22 cellular contexts compared by ENCODE assay signal in the genomic region with DNA sequence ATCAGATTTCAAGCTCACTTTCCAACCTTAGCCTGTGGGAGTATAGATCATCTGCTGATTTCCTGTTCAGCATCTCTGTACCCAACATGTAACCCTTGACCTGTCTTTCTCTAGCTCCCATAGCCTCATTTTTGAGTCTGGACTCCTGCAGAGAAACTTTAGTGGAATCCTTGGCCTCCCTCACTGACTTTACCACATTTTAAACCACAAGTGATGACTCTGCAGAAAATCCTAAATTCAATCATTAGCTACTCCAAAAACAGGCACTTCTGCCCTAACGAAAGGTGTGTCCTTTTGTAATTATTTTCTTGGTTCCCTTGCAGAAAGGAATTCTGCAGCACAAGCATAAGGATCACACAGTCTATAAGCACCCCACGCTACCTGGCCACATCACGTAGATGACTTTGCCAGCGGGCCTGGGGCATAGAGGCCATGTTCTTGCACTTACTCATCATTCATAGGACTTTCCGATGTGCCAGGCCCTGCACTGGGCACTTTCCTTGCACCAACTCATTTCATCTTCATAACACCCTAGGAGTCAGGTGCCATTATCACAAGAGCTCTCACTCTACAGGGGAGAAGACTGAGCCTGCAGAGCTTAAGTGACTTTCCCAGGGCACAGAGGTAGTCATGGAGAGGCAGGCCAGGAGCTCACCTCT. TPM values are rescaled to one million over a fixed set of nuclear protein-coding genes. Genes with fewer than 3 reads are reported as not detected.
DNase-seq lines count a peak whose midpoint lies in the region; ATAC-seq and TF ChIP-seq lines count a peak whose summit lies in the region.
"Had no signal": no experiment of that assay in that cellular context is flagged by ENCODE, and none has a peak within 500 bp of the region (broad histone marks: within the 10 kb centered on the region; RNA-seq: fewer than 3 reads in every experiment).

No MANE protein-coding gene starts in this region.

- DNase-seq in AG10803 (ENCODE audit: low read depth) (peak; percentile 28), M059J (ENCODE audit: low read depth) (peak; percentile 38), astrocyte of the hippocampus (ENCODE audit: low read depth, low spot score) (peak; percentile 49), kidney tubule cell (ENCODE audit: low spot score) (peak; percentile 76), retina (no peak), T1000 (lab: John Stamatoyannopoulos, UW) (no peak)
- DNase-seq: activated B cell treated with CpG ODN at 0.5 μM for 24 hours; activated CD8-positive, alpha-beta memory T cell treated with anti-CD3 and anti-CD28 coated beads for 24 hours; adrenal gland; Caco-2; cerebellar nuclear complex; KBM-7; NCI-H1105; NCI-H748 treated with DMSO at 0.1 percent for 48 hours; stimulated activated CD4-positive, alpha-beta T cell treated with anti-CD3 and anti-CD28 coated beads, Interleukin-2, amount 100 ng/mL, for 24 hours had no signal

- ATAC-seq in GM21529 (IDR thresholded peaks at IDR 0.05; ENCODE audit: unreplicated experiment) (no peak), HG02763 (IDR thresholded peaks at IDR 0.05; ENCODE audit: unreplicated experiment) (no peak)
- ATAC-seq: activated T-helper 17 cell treated with anti-CD3 and anti-CD28 coated beads, Interleukin-2, amount 50 U/mL, for 72 hours; GM23338 had no signal

- no peak for TF ChIP-seq CTCF in AG10803 (conservative IDR thresholded peaks at IDR 0.05; ENCODE audit: low read length)

- H3K4me3 ChIP-seq in AG10803 (ENCODE audit: low read length): no peak overlapping the region
- H3K4me3 ChIP-seq: adrenal gland, GM23338, sigmoid colon had no signal

RNA-seq across cellular contexts. Expression of a gene that starts 57.2 kb away (rescaled TPM):
- total RNA-seq in M059J (2014; rRNA removed; shearing (Covaris generic)): not detected in 2 replicates
- total RNA-seq: activated B cell treated with CpG ODN at 0.5 μM for 24 hours; activated T-helper 17 cell treated with anti-CD3 and anti-CD28 coated beads, Interleukin-2, amount 50 U/mL, for 72 hours; adrenal gland; Caco-2; fibroblast of villous mesenchyme; GM23338; mononuclear cell; sigmoid colon had no signal

Comparison
In these comparisons a context has a peak if more than half of its experiments do, and no peak if none do; other contexts are left out.
1. DNase-seq: peak in AG10803 (single experiment), M059J (single experiment), astrocyte of the hippocampus (single experiment) and kidney tubule cell (single experiment); none in retina (single experiment) and T1000 (single experiment).